ENCODE assay signal across 1 cellular context in the genomic region with DNA sequence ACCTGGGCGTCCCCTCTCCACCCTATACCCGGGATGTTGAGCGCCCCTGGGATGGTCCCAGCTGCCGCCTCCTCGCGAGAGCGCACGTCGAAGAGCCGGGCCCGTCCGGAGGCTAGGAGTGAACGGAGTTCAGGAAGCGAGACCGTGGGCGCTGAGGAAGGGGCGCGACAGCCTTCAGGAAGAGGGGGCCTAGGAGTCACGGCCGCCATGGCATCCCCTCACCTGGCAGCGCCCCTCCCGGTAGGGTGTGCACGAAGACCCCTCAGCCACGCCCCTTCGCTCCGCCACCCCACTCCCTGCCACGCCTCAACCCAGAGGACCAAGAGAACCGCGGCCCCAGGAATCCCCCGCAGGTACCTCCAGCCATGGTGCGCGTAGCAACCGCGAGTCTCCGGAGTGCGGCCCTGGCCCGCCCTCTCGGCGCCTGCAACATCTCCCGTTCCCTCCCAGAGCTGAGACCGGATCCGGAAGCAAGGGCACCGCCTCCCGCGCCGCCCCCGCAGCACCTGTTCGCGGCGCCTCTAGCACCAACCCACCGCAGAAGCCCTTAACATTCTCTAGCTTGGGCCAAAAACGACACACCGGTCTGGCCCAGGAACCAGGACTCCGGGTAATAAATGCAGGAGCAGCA.
TF ChIP-seq lines count a peak whose summit lies in the region.

A gene with protein sequence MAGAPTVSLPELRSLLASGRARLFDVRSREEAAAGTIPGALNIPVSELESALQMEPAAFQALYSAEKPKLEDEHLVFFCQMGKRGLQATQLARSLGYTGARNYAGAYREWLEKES (minus strand): TSS at position 442 of the 631 bp plus-strand sequence. CDS start 75 bp downstream, at position 367.

TF ChIP-seq in WTC11, 78 proteins besides CTCF, POLR2A, EP300 and RAD21 (continued from another document and continues in another):
- TF ChIP-seq, protein P1, sequence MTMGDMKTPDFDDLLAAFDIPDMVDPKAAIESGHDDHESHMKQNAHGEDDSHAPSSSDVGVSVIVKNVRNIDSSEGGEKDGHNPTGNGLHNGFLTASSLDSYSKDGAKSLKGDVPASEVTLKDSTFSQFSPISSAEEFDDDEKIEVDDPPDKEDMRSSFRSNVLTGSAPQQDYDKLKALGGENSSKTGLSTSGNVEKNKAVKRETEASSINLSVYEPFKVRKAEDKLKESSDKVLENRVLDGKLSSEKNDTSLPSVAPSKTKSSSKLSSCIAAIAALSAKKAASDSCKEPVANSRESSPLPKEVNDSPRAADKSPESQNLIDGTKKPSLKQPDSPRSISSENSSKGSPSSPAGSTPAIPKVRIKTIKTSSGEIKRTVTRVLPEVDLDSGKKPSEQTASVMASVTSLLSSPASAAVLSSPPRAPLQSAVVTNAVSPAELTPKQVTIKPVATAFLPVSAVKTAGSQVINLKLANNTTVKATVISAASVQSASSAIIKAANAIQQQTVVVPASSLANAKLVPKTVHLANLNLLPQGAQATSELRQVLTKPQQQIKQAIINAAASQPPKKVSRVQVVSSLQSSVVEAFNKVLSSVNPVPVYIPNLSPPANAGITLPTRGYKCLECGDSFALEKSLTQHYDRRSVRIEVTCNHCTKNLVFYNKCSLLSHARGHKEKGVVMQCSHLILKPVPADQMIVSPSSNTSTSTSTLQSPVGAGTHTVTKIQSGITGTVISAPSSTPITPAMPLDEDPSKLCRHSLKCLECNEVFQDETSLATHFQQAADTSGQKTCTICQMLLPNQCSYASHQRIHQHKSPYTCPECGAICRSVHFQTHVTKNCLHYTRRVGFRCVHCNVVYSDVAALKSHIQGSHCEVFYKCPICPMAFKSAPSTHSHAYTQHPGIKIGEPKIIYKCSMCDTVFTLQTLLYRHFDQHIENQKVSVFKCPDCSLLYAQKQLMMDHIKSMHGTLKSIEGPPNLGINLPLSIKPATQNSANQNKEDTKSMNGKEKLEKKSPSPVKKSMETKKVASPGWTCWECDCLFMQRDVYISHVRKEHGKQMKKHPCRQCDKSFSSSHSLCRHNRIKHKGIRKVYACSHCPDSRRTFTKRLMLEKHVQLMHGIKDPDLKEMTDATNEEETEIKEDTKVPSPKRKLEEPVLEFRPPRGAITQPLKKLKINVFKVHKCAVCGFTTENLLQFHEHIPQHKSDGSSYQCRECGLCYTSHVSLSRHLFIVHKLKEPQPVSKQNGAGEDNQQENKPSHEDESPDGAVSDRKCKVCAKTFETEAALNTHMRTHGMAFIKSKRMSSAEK (CRISPR knock-in tag; IDR thresholded peaks at IDR 0.05; ENCODE audit: borderline replicate concordance), result no peak
- TF ChIP-seq JUN (CRISPR knock-in tag; IDR thresholded peaks at IDR 0.05) (peak; percentile 84; the same call in 1 of the 2 replicates), NR2C2 (CRISPR knock-in tag; IDR thresholded peaks at IDR 0.05) (no peak), ZNF263 (CRISPR knock-in tag; IDR thresholded peaks at IDR 0.05; ENCODE audit: low read depth) (no peak), ZMAT4 (CRISPR knock-in tag; IDR thresholded peaks at IDR 0.05) (no peak), RELA (CRISPR knock-in tag; IDR thresholded peaks at IDR 0.05; ENCODE audit: borderline replicate concordance) (peak; percentile 33; the same call in 1 of the 2 replicates), PREB (CRISPR knock-in tag; IDR thresholded peaks at IDR 0.05; ENCODE audit: borderline replicate concordance) (no peak), TEAD1 (CRISPR knock-in tag; IDR thresholded peaks at IDR 0.05) (peak; percentile 75), AR (CRISPR knock-in tag; IDR thresholded peaks at IDR 0.05) (no peak), ATF1 (CRISPR knock-in tag; IDR thresholded peaks at IDR 0.05) (no peak), ZNF232 (CRISPR knock-in tag; IDR thresholded peaks at IDR 0.05) (no peak), ZNF121 (CRISPR knock-in tag; IDR thresholded peaks at IDR 0.05) (no peak), TCF7 (CRISPR knock-in tag; IDR thresholded peaks at IDR 0.05; ENCODE audit: low read depth) (0 out of 2 replicates have a peak, but pooled peaks have one; percentile 47), HMGXB4 (CRISPR knock-in tag; IDR thresholded peaks at IDR 0.05) (peak; percentile 88), ZNF281 (CRISPR knock-in tag; IDR thresholded peaks at IDR 0.05) (0 out of 2 replicates have a peak, but pooled peaks have one; percentile 38), FOXJ3 (CRISPR knock-in tag; IDR thresholded peaks at IDR 0.05; ENCODE audit: borderline replicate concordance) (no peak), TEAD4 (CRISPR knock-in tag; IDR thresholded peaks at IDR 0.05) (peak; percentile 55; the same call in 1 of the 2 replicates), E2F5 (CRISPR knock-in tag; IDR thresholded peaks at IDR 0.05) (no peak), HMGA2 (CRISPR knock-in tag; IDR thresholded peaks at IDR 0.05) (no peak), TP53 (CRISPR knock-in tag; IDR thresholded peaks at IDR 0.05) (no peak; the same call in 1 of the 2 replicates), ZNF416 (CRISPR knock-in tag; IDR thresholded peaks at IDR 0.05) (peak; percentile 71), GTF2I (CRISPR knock-in tag; conservative IDR thresholded peaks at IDR 0.05) (no peak), OVOL2 (CRISPR knock-in tag; IDR thresholded peaks at IDR 0.05; ENCODE audit: borderline replicate concordance) (no peak), NFE2L1 (CRISPR knock-in tag; IDR thresholded peaks at IDR 0.05) (0 out of 2 replicates have a peak, but pooled peaks have one; percentile 9), ZBTB21 (CRISPR knock-in tag; IDR thresholded peaks at IDR 0.05; ENCODE audit: borderline replicate concordance) (peak; percentile 88), SOX15 (CRISPR knock-in tag; IDR thresholded peaks at IDR 0.05) (no peak), ZNF396 (CRISPR knock-in tag; IDR thresholded peaks at IDR 0.05; ENCODE audit: borderline replicate concordance) (no peak), ZNF219 (CRISPR knock-in tag; IDR thresholded peaks at IDR 0.05; ENCODE audit: borderline replicate concordance) (0 out of 2 replicates have a peak, but pooled peaks have one; percentile 38)
- TF ChIP-seq, protein P2, sequence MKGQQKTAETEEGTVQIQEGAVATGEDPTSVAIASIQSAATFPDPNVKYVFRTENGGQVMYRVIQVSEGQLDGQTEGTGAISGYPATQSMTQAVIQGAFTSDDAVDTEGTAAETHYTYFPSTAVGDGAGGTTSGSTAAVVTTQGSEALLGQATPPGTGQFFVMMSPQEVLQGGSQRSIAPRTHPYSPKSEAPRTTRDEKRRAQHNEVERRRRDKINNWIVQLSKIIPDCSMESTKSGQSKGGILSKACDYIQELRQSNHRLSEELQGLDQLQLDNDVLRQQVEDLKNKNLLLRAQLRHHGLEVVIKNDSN (CRISPR knock-in tag; IDR thresholded peaks at IDR 0.05), result peak; percentile 65
- TF ChIP-seq, protein P3, sequence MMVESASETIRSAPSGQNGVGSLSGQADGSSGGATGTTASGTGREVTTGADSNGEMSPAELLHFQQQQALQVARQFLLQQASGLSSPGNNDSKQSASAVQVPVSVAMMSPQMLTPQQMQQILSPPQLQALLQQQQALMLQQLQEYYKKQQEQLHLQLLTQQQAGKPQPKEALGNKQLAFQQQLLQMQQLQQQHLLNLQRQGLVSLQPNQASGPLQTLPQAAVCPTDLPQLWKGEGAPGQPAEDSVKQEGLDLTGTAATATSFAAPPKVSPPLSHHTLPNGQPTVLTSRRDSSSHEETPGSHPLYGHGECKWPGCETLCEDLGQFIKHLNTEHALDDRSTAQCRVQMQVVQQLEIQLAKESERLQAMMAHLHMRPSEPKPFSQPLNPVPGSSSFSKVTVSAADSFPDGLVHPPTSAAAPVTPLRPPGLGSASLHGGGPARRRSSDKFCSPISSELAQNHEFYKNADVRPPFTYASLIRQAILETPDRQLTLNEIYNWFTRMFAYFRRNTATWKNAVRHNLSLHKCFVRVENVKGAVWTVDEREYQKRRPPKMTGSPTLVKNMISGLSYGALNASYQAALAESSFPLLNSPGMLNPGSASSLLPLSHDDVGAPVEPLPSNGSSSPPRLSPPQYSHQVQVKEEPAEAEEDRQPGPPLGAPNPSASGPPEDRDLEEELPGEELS (CRISPR knock-in tag; IDR thresholded peaks at IDR 0.05), result peak; percentile 41; the same call in 1 of the 2 replicates
- TF ChIP-seq, protein P4, sequence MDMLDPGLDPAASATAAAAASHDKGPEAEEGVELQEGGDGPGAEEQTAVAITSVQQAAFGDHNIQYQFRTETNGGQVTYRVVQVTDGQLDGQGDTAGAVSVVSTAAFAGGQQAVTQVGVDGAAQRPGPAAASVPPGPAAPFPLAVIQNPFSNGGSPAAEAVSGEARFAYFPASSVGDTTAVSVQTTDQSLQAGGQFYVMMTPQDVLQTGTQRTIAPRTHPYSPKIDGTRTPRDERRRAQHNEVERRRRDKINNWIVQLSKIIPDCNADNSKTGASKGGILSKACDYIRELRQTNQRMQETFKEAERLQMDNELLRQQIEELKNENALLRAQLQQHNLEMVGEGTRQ (CRISPR knock-in tag; IDR thresholded peaks at IDR 0.05), result peak; percentile 32; the same call in 1 of the 2 replicates
- TF ChIP-seq, protein P5, sequence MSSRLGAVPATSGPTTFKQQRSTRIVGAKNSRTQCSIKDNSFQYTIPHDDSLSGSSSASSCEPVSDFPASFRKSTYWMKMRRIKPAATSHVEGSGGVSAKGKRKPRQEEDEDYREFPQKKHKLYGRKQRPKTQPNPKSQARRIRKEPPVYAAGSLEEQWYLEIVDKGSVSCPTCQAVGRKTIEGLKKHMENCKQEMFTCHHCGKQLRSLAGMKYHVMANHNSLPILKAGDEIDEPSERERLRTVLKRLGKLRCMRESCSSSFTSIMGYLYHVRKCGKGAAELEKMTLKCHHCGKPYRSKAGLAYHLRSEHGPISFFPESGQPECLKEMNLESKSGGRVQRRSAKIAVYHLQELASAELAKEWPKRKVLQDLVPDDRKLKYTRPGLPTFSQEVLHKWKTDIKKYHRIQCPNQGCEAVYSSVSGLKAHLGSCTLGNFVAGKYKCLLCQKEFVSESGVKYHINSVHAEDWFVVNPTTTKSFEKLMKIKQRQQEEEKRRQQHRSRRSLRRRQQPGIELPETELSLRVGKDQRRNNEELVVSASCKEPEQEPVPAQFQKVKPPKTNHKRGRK (CRISPR knock-in tag; IDR thresholded peaks at IDR 0.05; ENCODE audit: borderline replicate concordance), result no peak
